In the genomic region with DNA sequence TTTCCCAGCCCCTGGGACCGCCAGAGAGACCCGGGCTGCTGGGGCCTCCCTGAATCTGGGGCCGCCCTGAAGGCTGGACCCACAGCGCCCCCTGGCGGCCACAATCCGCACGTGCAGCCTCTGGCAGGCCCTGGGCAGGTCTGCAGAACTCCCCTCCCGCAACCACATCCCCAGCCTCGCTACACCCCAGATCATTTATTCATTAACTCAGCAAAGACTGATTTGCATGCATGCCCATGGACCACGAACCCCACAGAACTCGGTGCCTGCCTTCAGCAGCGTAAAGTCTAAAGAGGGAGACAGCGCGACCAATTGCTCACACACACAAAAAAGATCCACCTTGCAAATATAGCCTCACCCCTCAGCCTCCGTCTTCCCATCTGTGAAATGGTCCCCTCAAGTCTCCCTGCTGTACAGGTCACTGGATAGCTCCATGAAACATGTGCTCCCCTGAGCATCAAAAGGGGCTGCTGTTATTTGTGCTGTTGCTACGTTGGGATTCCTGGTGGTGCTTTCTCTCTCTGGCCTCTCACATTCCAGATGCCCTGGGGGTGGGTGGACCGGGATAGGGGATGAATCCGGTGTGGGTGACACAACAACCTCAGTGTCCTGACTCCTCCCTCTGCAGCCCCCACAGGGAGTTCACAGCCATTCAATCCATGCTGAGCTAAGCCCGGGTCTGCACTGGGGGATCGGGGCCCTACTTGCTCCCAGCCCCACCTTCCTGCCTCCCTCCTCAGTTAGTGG, we compare ENCODE assay signal across 8 cellular contexts.
DNase-seq lines count a peak whose midpoint lies in the region; ATAC-seq and TF ChIP-seq lines count a peak whose summit lies in the region.

No MANE protein-coding gene starts in this region.

- DNase-seq in Caco-2, result peak; percentile 74 to 88
- DNase-seq in HPDE6-E6E7 (ENCODE audit: extremely low spot score), result peak; percentile 77
- DNase-seq in PC-3, result peak; percentile 78
- peak; percentile 78 to 89 for DNase-seq in activated T-cell treated with anti-CD3 and anti-CD28 coated beads, Interleukin-2, amount 50 U/mL, for 72 hours
- DNase-seq in fibroblast of the aortic adventitia (ENCODE audit: low read depth), result peak; percentile 68
- peak; percentile 38 for DNase-seq in occipital lobe (lab: John Stamatoyannopoulos, UW)
- peak; percentile 87 for DNase-seq in testis

- intact Hi-C loops in Caco-2 (cut with micrococcal nuclease; ENCODE audit: unreplicated experiment) (loop anchor here (2.0 to 10.0 kb wide), 3 partner anchors 85 to 532 kb away; no protein-coding TSS in a partner anchor), PC-3 (cut with micrococcal nuclease) (loop anchor here (1.0 to 2.0 kb wide), 3 partner anchors 84 to 345 kb away; a partner anchor contains a TSS), testis (cut with DNase I; ENCODE audit: low total_unique reads) (loop anchor here (5.0 kb wide), 2 partner anchors 200 to 715 kb away; a partner anchor contains a TSS)

- 18 to 29% methylated on average over 20 of the region's 20 CpGs for WGBS in testis, 2 donors

- H3K9me2 ChIP-seq in PC-3 (replicated peaks; ENCODE audit: low read length), result no peaks in the 10 kb centered on the region

- H3K9me3 Mint-ChIP-seq in Caco-2 (ENCODE audit: unreplicated experiment), result peaks cover 18% of the 10 kb centered on the region
- peaks cover 8 to 10% of the 10 kb centered on the region in 2 donors for H3K9me3 Mint-ChIP-seq in activated T-cell treated with anti-CD3 and anti-CD28 coated beads, Interleukin-2, amount 50 U/mL, for 72 hours

- H3K27me3 ChIP-seq in Caco-2 (replicated peaks; ENCODE audit: control insufficient read depth, insufficient read depth, low read length), result no peaks in the 10 kb centered on the region
- no peaks in the 10 kb centered on the region for H3K27me3 ChIP-seq in PC-3 (ENCODE audit: low read length)
- no peaks in the 10 kb centered on the region for H3K27me3 ChIP-seq in testis

- H3K9me3 ChIP-seq in Caco-2, result peaks cover 10% of the 10 kb centered on the region
- H3K9me3 ChIP-seq in PC-3 (ENCODE audit: low read length), result peaks cover 9% of the 10 kb centered on the region
- H3K9me3 ChIP-seq in testis, result no peaks in the 10 kb centered on the region

- H2AFZ ChIP-seq in PC-3 (ENCODE audit: low read length), result no peak overlapping the region

- H4K20me1 ChIP-seq in PC-3 (ENCODE audit: low read length), result no peaks in the 10 kb centered on the region

- ATAC-seq in GM19455 (IDR thresholded peaks at IDR 0.05; ENCODE audit: unreplicated experiment), result peak; percentile 56
- peak; percentile 78 for ATAC-seq in PC-3
- ATAC-seq in activated T-cell treated with anti-CD3 and anti-CD28 coated beads, Interleukin-2, amount 50 U/mL, for 72 hours (replicated peaks in 1 of 2), result peak; percentile 73 to 76

- no peaks in the 10 kb centered on the region for H3F3A ChIP-seq in PC-3 (ENCODE audit: low read length, unreplicated experiment)

- POLR2A ChIA-PET in Caco-2 (lab: Charles Lee) (no interaction called here), PC-3 (lab: Charles Lee; ENCODE audit: unreplicated experiment) (interaction anchor here (0.6 kb wide), 1 partner anchor 52 kb away, joined by 8 read pairs; no protein-coding TSS in a partner anchor)

- no peak overlapping the region for H3K27ac Mint-ChIP-seq in Caco-2 (ENCODE audit: unreplicated experiment)
- no peak overlapping the region for H3K27ac Mint-ChIP-seq in activated T-cell treated with anti-CD3 and anti-CD28 coated beads, Interleukin-2, amount 50 U/mL, for 72 hours

- no peaks in the 10 kb centered on the region for H3K36me3 ChIP-seq in Caco-2 (ENCODE audit: control insufficient read depth, insufficient read depth, low read length)
- no peaks in the 10 kb centered on the region for H3K36me3 ChIP-seq in PC-3 (ENCODE audit: low read depth, low read length)
- no peaks in the 10 kb centered on the region for H3K36me3 ChIP-seq in testis (ENCODE audit: low read depth, missing control alignments)

- H3K79me2 ChIP-seq in PC-3 (ENCODE audit: low read length), result no peaks in the 10 kb centered on the region

- H3K27ac ChIP-seq in PC-3 (ENCODE audit: low read length), result no peak overlapping the region
- no peak overlapping the region for H3K27ac ChIP-seq in testis

- no peak overlapping the region for H3K9ac ChIP-seq in PC-3 (ENCODE audit: low read length)

- no peaks in the 10 kb centered on the region for H3K27me3 Mint-ChIP-seq in Caco-2 (ENCODE audit: insufficient read depth, unreplicated experiment)
- H3K27me3 Mint-ChIP-seq in activated T-cell treated with anti-CD3 and anti-CD28 coated beads, Interleukin-2, amount 50 U/mL, for 72 hours (ENCODE audit: low read depth), result peaks cover 49% of the 10 kb centered on the region

- no peak overlapping the region for H3K4me2 ChIP-seq in PC-3 (ENCODE audit: low read length)

- TF ChIP-seq POLR2A in testis (IDR thresholded peaks at IDR 0.05), result no peak

- TF ChIP-seq CTCF in Caco-2 (IDR thresholded peaks at IDR 0.05; ENCODE audit: insufficient read depth in 1 of 2, low read depth in 1 of 2, low read length in 1 of 2, severe bottlenecking in 1 of 2, unreplicated experiment in 1 of 2) (peak; percentile 93 to 99), PC-3 (conservative IDR thresholded peaks at IDR 0.05; ENCODE audit: low read depth, low read length) (peak; percentile 99), fibroblast of the aortic adventitia (IDR thresholded peaks at IDR 0.05; ENCODE audit: insufficient read depth, low read length) (peak; percentile 95), testis (IDR thresholded peaks at IDR 0.05) (peak; percentile 99 to 100 (median 100))

- peaks cover 36% of the 10 kb centered on the region for H3K4me1 Mint-ChIP-seq in Caco-2 (ENCODE audit: low read depth, unreplicated experiment)
- peaks cover 37% of the 10 kb centered on the region for H3K4me1 Mint-ChIP-seq in activated T-cell treated with anti-CD3 and anti-CD28 coated beads, Interleukin-2, amount 50 U/mL, for 72 hours (ENCODE audit: low read depth)

- H3K4me3 ChIP-seq in Caco-2 (ENCODE audit: low read depth, low read length) (no peak overlapping the region), PC-3 (ENCODE audit: low read length) (no peak overlapping the region), fibroblast of the aortic adventitia (ENCODE audit: low read depth, low read length) (no peak overlapping the region), testis (no peak overlapping the region)

- CTCF ChIA-PET in Caco-2 (lab: Charles Lee) (interaction anchor here (0.6 kb wide), 1 partner anchor 31 kb away, joined by 4 read pairs; no protein-coding TSS in a partner anchor), PC-3 (lab: Charles Lee) (interaction anchor here (1.3 kb wide), 1 partner anchor 26 kb away, joined by 8 read pairs; no protein-coding TSS in a partner anchor)

- peaks cover 19% of the 10 kb centered on the region; the same call in 1 of the 2 replicates for H3K4me1 ChIP-seq in Caco-2
- peaks cover 16% of the 10 kb centered on the region for H3K4me1 ChIP-seq in PC-3 (ENCODE audit: insufficient read depth, low read length)
- H3K4me1 ChIP-seq in testis, result peaks cover 29% of the 10 kb centered on the region

- H3K36me3 Mint-ChIP-seq in Caco-2 (ENCODE audit: insufficient read depth, unreplicated experiment), result no peaks in the 10 kb centered on the region
- H3K36me3 Mint-ChIP-seq in activated T-cell treated with anti-CD3 and anti-CD28 coated beads, Interleukin-2, amount 50 U/mL, for 72 hours (ENCODE audit: insufficient read depth in 2 of 2), result peaks cover 11 to 14% of the 10 kb centered on the region in 2 donors

- no peak overlapping the region for H3K4me3 Mint-ChIP-seq in Caco-2 (ENCODE audit: unreplicated experiment)
- no peak overlapping the region for H3K4me3 Mint-ChIP-seq in activated T-cell treated with anti-CD3 and anti-CD28 coated beads, Interleukin-2, amount 50 U/mL, for 72 hours

- no TSS peak for BruUV-seq in Caco-2 (replicated peaks; lab: Mats Ljungman, UMichigan)
- BruUV-seq in PC-3 (replicated peaks; lab: Mats Ljungman, UMichigan), result no TSS peak
